10 cellular contexts compared by ENCODE assay signal in genomic region chr5:116545465-116545864, GRCh38. TPM values are rescaled to one million over a fixed set of nuclear protein-coding genes. Genes with fewer than 3 reads are reported as not detected.
A peak's percentile ranks its signal among the peaks of the same experiment; 100 is the strongest.
DNase-seq lines count a peak whose midpoint lies in the region; ATAC-seq, FAIRE-seq and TF ChIP-seq lines count a peak whose summit lies in the region.
"Not testable (repeated sequence)": the region's sequence is repeated elsewhere in the genome, so short reads cannot be mapped to it uniquely, and the experiment has no call there.
"Had no signal": no experiment of that assay in that cellular context is flagged by ENCODE, and none has a peak within 500 bp of the region (broad histone marks: within the 10 kb centered on the region; RNA-seq: fewer than 3 reads in every experiment).

No MANE protein-coding gene starts in this region.

- not testable (repeated sequence) for H3K36me3 ChIP-seq in Peyer's patch; K562 (ENCODE audit: control insufficient read depth, insufficient read depth, low read length); duodenal mucosa (ENCODE audit: control insufficient read depth in 1 of 2, insufficient read depth in 2 of 2, low read length in 2 of 2); HepG2 (replicated peaks in 1 of 2; ENCODE audit: control insufficient read depth in 1 of 2, insufficient read depth in 2 of 2, low read length in 2 of 2); pancreas; smooth muscle cell (ENCODE audit: low read depth)

- not testable (repeated sequence) for BruUV-seq in K562 (replicated peaks; lab: Mats Ljungman, UMichigan); HepG2 (replicated peaks; lab: Mats Ljungman, UMichigan)

- H3K9ac ChIP-seq in K562 (ENCODE audit: insufficient read depth in 1 of 2, low read depth in 2 of 2, low read length in 2 of 2); duodenal mucosa (ENCODE audit: low read depth in 1 of 2, low read length in 2 of 2); HepG2 (ENCODE audit: insufficient read depth, low read depth, low read length); smooth muscle cell (ENCODE audit: low read depth): not testable (repeated sequence)

- intact Hi-C loops in K562 (cut with micrococcal nuclease); HepG2 (cut with micrococcal nuclease; ENCODE audit: unreplicated experiment); pancreas (cut with DNase I): not testable (repeated sequence)

- H3K27ac ChIP-seq in 22Rv1, result 0 out of 2 replicates have a peak overlapping the region, but pooled peaks have one; percentile 10
- peak overlapping the region in 3 of 4 donors; percentile 63 to 84 (median 81) for H3K27ac ChIP-seq in Peyer's patch
- not testable (repeated sequence) for H3K27ac ChIP-seq in K562 (ENCODE audit: extremely low read depth, low read depth, low read length); HepG2 (ENCODE audit: extremely low read length, insufficient read depth, low read length)
- peak overlapping the region; percentile 23 for H3K27ac ChIP-seq in duodenal mucosa (ENCODE audit: low read depth, low read length)
- H3K27ac ChIP-seq in pancreas, result peak overlapping the region in 3 of 4 donors; percentile 29 to 77 (median 73)
- peak overlapping the region; percentile 78 for H3K27ac ChIP-seq in smooth muscle cell (ENCODE audit: low read depth)

- TF ChIP-seq RAD21 in K562 (CRISPR knock-in tag; conservative IDR thresholded peaks at IDR 0.05 in 1 of 2, IDR thresholded peaks at IDR 0.05 in 1 of 2); HepG2 (CRISPR knock-in tag; IDR thresholded peaks at IDR 0.05): not testable (repeated sequence)

- TF ChIP-seq EP300 in K562 (IDR thresholded peaks at IDR 0.05; ENCODE audit: low read length); HepG2 (IDR thresholded peaks at IDR 0.05; ENCODE audit: low read depth in 2 of 2, low read length in 2 of 2); HepG2 (CRISPR knock-in tag; IDR thresholded peaks at IDR 0.05; ENCODE audit: borderline replicate concordance): not testable (repeated sequence)

- not testable (repeated sequence) for TF ChIP-seq POLR2A in Peyer's patch (IDR thresholded peaks at IDR 0.05); K562 (conservative IDR thresholded peaks at IDR 0.05); HepG2 (IDR thresholded peaks at IDR 0.05; ENCODE audit: insufficient read depth in 1 of 2, low read depth in 2 of 2, low read length in 2 of 2)

- not testable (repeated sequence) for H3K79me2 ChIP-seq in K562 (ENCODE audit: control insufficient read depth, insufficient read depth, low read length)
- peaks cover 40% of the 10 kb centered on the region for H3K79me2 ChIP-seq in HepG2 (ENCODE audit: insufficient read depth, low read length)
- peaks cover 50% of the 10 kb centered on the region for H3K79me2 ChIP-seq in smooth muscle cell (ENCODE audit: low read depth)

- not testable (repeated sequence) for ATAC-seq in K562, HepG2, pancreas

- H3K4me2 ChIP-seq in K562 (ENCODE audit: insufficient read depth, low read length); HepG2 (ENCODE audit: low read depth, low read length); smooth muscle cell: not testable (repeated sequence)

- H3K4me1 ChIP-seq in Peyer's patch, result peaks cover 0 to 26% (median 0%) of the 10 kb centered on the region in 4 donors
- H3K4me1 ChIP-seq in K562 (replicated peaks in 1 of 2; ENCODE audit: control insufficient read depth in 2 of 2, insufficient read depth in 2 of 2, low read length in 2 of 2), result not testable (repeated sequence)
- H3K4me1 ChIP-seq in duodenal mucosa (ENCODE audit: control insufficient read depth in 1 of 2, insufficient read depth in 2 of 2, low read length in 2 of 2), result peaks cover 21 to 50% of the 10 kb centered on the region in 2 donors
- H3K4me1 ChIP-seq in HepG2 (ENCODE audit: insufficient read depth, low read length), result peaks cover 26% of the 10 kb centered on the region
- H3K4me1 ChIP-seq in pancreas, result peaks cover 0 to 10% (median 9%) of the 10 kb centered on the region in 3 donors
- peaks cover 13% of the 10 kb centered on the region for H3K4me1 ChIP-seq in smooth muscle cell (ENCODE audit: low read depth)

- peak; percentile 38 for DNase-seq in DMS53 (lab: John Stamatoyannopoulos, UW)
- not testable (repeated sequence) for DNase-seq in Peyer's patch; K562 (ENCODE audit: extremely low read depth in 1 of 4, low spot score in 3 of 4); HepG2 (ENCODE audit: low spot score); pancreas; smooth muscle cell (lab: John Stamatoyannopoulos, UW; ENCODE audit: unreplicated experiment)

- POLR2A ChIA-PET in K562 (lab: Yijun Ruan, JAX), result not testable (repeated sequence)
- POLR2A ChIA-PET in HepG2 (lab: Yijun Ruan, JAX), result interaction anchor here (1.0 to 2.2 kb wide), 2 partner anchors 9 to 12 kb away, joined by 3 to 12 read pairs; no protein-coding TSS in a partner anchor

- CTCF ChIA-PET in K562 (lab: Yijun Ruan, JAX; ENCODE audit: low intra/inter-chr PET ratio); HepG2 (lab: Yijun Ruan, JAX; ENCODE audit: low intra/inter-chr PET ratio, low total read pairs): not testable (repeated sequence)

- H3K9me3 ChIP-seq in Peyer's patch; K562 (replicated peaks; ENCODE audit: control insufficient read depth, insufficient read depth, low read depth, low read length); pancreas; smooth muscle cell (replicated peaks; ENCODE audit: low read depth): not testable (repeated sequence)
- H3K9me3 ChIP-seq in duodenal mucosa (ENCODE audit: control insufficient read depth in 1 of 2, low read length in 2 of 2) (peaks cover 7 to 11% of the 10 kb centered on the region in 2 donors), HepG2 (ENCODE audit: low read length) (peaks cover 20% of the 10 kb centered on the region)

- 0% methylated on average over 5 of the region's 6 CpGs for WGBS in K562 (ENCODE audit: insufficient coverage, low coverage, missing lambda C conversion rate)
- 93% methylated on average over 6 of the region's 6 CpGs for WGBS in HepG2 (ENCODE audit: low lambda C conversion rate)
- WGBS in pancreas, 2 donors, result 97 to 99% methylated on average over 6 of the region's 6 CpGs
- WGBS in smooth muscle cell (ENCODE audit: low lambda C conversion rate), result 96% methylated on average over 6 of the region's 6 CpGs

- not testable (repeated sequence) for H3K4me3 ChIP-seq in Peyer's patch; K562; duodenal mucosa (ENCODE audit: low read depth in 1 of 2, low read length in 2 of 2); HepG2 (replicated peaks in 1 of 3; ENCODE audit: insufficient read depth in 1 of 3, low read depth in 2 of 3, low read length in 3 of 3); pancreas; smooth muscle cell

- H3F3A ChIP-seq in smooth muscle cell (ENCODE audit: low read depth), result not testable (repeated sequence)

- not testable (repeated sequence) for H3K27me3 ChIP-seq in Peyer's patch; K562 (ENCODE audit: control insufficient read depth in 2 of 2, insufficient read depth in 2 of 2, low read length in 2 of 2); duodenal mucosa (ENCODE audit: control insufficient read depth in 1 of 2, insufficient read depth in 2 of 2, low read length in 2 of 2); HepG2 (ENCODE audit: control insufficient read depth in 1 of 2, insufficient read depth in 2 of 2, low read length in 2 of 2); pancreas; smooth muscle cell (ENCODE audit: low read depth)

- H4K20me1 ChIP-seq in K562 (replicated peaks; ENCODE audit: control insufficient read depth, insufficient read depth, low read length); HepG2 (ENCODE audit: insufficient read depth, low read length); smooth muscle cell (ENCODE audit: low read depth): not testable (repeated sequence)

- H2AFZ ChIP-seq in K562 (ENCODE audit: low read depth, low read length); HepG2 (ENCODE audit: low read length); smooth muscle cell (ENCODE audit: low read depth): not testable (repeated sequence)

- H3K9me1 ChIP-seq in K562 (ENCODE audit: control insufficient read depth, insufficient read depth, low read length), result not testable (repeated sequence)

- in situ Hi-C loops in K562 (cut with MboI); HepG2 (cut with HindIII; ENCODE audit: extremely low pct_ligation_motif_present, low pct_unique_long_range_greater_than_20kb): not testable (repeated sequence)

- not testable (repeated sequence) for TF ChIP-seq CTCF in 22Rv1 (IDR thresholded peaks at IDR 0.05); K562 (IDR thresholded peaks at IDR 0.05 in 2 of 3, conservative IDR thresholded peaks at IDR 0.05 in 1 of 3; ENCODE audit: insufficient read depth in 2 of 3, low read depth in 1 of 3, low read length in 3 of 3); HepG2 (CRISPR knock-in tag; IDR thresholded peaks at IDR 0.05); pancreas (IDR thresholded peaks at IDR 0.05); smooth muscle cell (IDR thresholded peaks at IDR 0.05; ENCODE audit: borderline replicate concordance, insufficient read depth, poor library complexity, severe bottlenecking)
- TF ChIP-seq CTCF in Peyer's patch (IDR thresholded peaks at IDR 0.05), result peak in 1 of 6 experiments; percentile 7

- FAIRE-seq in K562 (lab: Jason Lieb, UNC); HepG2 (lab: Jason Lieb, UNC); pancreas (lab: Jason Lieb, UNC): not testable (repeated sequence)

RNA-seq across cellular contexts. Expression of gene SEMA6A, which starts 29.2 kb away (rescaled TPM):
- total RNA-seq in Peyer's patch (100 to 1,000 TPM in 3 of 4 donors, 10 to 100 TPM in 1; 37.1 to 121 (median 111) TPM), K562 (2014; rRNA removed) (not detected in 2 replicates), K562 (2014; rRNA removed; fragmentation: Illumina TruSeq; extraction: Trizol) (not detected in 2 replicates), K562 (2015; rRNA removed; fragmentation: Illumina TruSeq; extraction: Trizol) (0.25 TPM in 1 of 2 replicates, not detected in the other), K562 (2021) (0.42 and 0.56 TPM in 2 replicates), HepG2 (2016; rRNA removed; fragmentation: Illumina TruSeq; extraction: Trizol) (2.9 and 5.1 TPM in 2 replicates), pancreas (10 to 100 TPM in 5 of 6 donors, 1 to 10 TPM in 1; 9.2 to 24.5 (median 15.8) TPM), smooth muscle cell (9.9 and 12.9 TPM in 2 replicates)
- total RNA-seq in K562 (2011; cell fraction: chromatin; rRNA removed; ENCODE audit: low replicate concordance), result not detected in 2 replicates
- not detected in 2 replicates for total RNA-seq in K562 (2011; cell fraction: nucleolus; rRNA removed)
- not detected in 2 replicates for total RNA-seq in K562 (2011; cell fraction: nucleoplasm; rRNA removed)
- polyA plus RNA-seq in K562 (2011; rRNA removed) (not detected in 2 replicates), K562 (2014; fragmentation: Illumina TruSeq; extraction: Trizol) (not detected in 2 replicates), K562 (2014; fragmentation: Nextera tagmentation; extraction: Ambion mirVana) (under 1 TPM; 0.04 to 0.10 TPM), K562 (2014; rRNA removed) (not detected in 2 replicates), HepG2 (2011; rRNA removed) (4.6 and 6.5 TPM in 2 replicates), pancreas (10 to 100 TPM in 1 of 2 donors, 1 to 10 TPM in 1; 8.9 to 12.2 TPM), smooth muscle cell (6.3 and 12.0 TPM in 2 replicates)
- polyA plus RNA-seq in K562 (2011; cell fraction: cytosol; rRNA removed), result not detected in 2 replicates
- polyA plus RNA-seq in K562 (2011; cell fraction: nucleus; rRNA removed), result 0.06 TPM in 2 replicates
- polyA plus RNA-seq in K562 (2012), result 1.2 and 1.5 TPM in 2 replicates
- not detected in 2 replicates for polyA minus RNA-seq in K562 (2011; rRNA and poly(A)+ RNA removed)
- not detected in 2 replicates for polyA minus RNA-seq in K562 (2011; cell fraction: cytosol; rRNA and poly(A)+ RNA removed)
- not detected in 2 replicates for polyA minus RNA-seq in K562 (2011; cell fraction: nucleus; rRNA and poly(A)+ RNA removed)
- total RNA-seq in HepG2 (2016; cell fraction: cytosol; rRNA removed; fragmentation: Illumina TruSeq; extraction: Trizol; ENCODE audit: low read depth), result 2.5 and 3.1 TPM in 2 replicates
- 3.4 and 5.4 TPM in 2 replicates for total RNA-seq in HepG2 (2016; cell fraction: insoluble cytoplasmic fraction; rRNA removed; fragmentation: Illumina TruSeq; extraction: Trizol)
- total RNA-seq in HepG2 (2016; cell fraction: membrane; rRNA removed; fragmentation: Illumina TruSeq; extraction: Trizol), result 1.7 and 2.8 TPM in 2 replicates
- 21.0 and 23.5 TPM in 2 replicates for total RNA-seq in HepG2 (2016; cell fraction: nucleus; rRNA removed; fragmentation: Illumina TruSeq; extraction: Trizol)
- polyA plus RNA-seq in HepG2 (2011; cell fraction: cytosol; rRNA removed), result 3.4 and 5.4 TPM in 2 replicates
- polyA plus RNA-seq in HepG2 (2011; cell fraction: nucleus; rRNA removed), result 11.1 and 19.1 TPM in 2 replicates
- polyA plus RNA-seq in HepG2 (2012), result 3.4 and 4.0 TPM in 2 replicates
- 0.33 and 0.82 TPM in 2 replicates for polyA plus RNA-seq in HepG2 (2016; cell fraction: cytosol; fragmentation: Illumina TruSeq; extraction: Trizol; ENCODE audit: low read depth)
- 2.0 and 3.2 TPM in 2 replicates for polyA plus RNA-seq in HepG2 (2016; cell fraction: insoluble cytoplasmic fraction; fragmentation: Illumina TruSeq; extraction: Trizol; ENCODE audit: low read depth)
- 0.60 and 0.90 TPM in 2 replicates for polyA plus RNA-seq in HepG2 (2016; cell fraction: membrane; fragmentation: Illumina TruSeq; extraction: Trizol; ENCODE audit: low read depth)
- polyA plus RNA-seq in HepG2 (2016; cell fraction: nucleus; fragmentation: Illumina TruSeq; extraction: Trizol; ENCODE audit: insufficient read depth, low read depth), result 12.6 and 13.9 TPM in 2 replicates
- 0.14 and 17.4 TPM in 2 replicates for polyA minus RNA-seq in HepG2 (2011; rRNA and poly(A)+ RNA removed; ENCODE audit: low replicate concordance)
- polyA minus RNA-seq in HepG2 (2011; cell fraction: cytosol; rRNA and poly(A)+ RNA removed), result 8.4 and 16.5 TPM in 2 replicates
- polyA minus RNA-seq in HepG2 (2011; cell fraction: nucleus; rRNA and poly(A)+ RNA removed), result 49.6 and 67.6 TPM in 2 replicates
- total RNA-seq: CD4-positive, alpha-beta T cell; CD8-positive, alpha-beta memory T cell had no signal
